9 cellular contexts compared by ENCODE assay signal in the genomic region with DNA sequence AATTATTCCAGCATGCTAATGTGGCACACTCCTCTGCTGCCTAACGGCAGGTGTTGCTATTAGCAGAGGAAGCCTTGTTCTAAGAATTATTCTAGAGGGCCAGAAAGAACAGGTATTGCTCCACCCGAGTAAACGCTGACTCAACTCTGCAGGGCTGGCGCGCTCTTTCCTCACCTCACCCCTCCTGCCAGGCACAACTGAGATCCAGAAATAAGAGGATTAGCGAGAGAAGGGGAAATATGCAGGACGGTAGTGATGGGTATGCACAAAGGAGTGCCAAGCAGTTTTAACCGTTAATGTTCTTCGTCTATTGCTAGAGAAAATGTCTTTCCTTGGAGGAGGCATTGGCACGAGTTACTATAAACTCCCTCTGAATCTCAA. TPM values are rescaled to one million over a fixed set of nuclear protein-coding genes. Genes with fewer than 3 reads are reported as not detected.
DNase-seq lines count a peak whose midpoint lies in the region; ATAC-seq and TF ChIP-seq lines count a peak whose summit lies in the region.
"Had no signal": no experiment of that assay in that cellular context is flagged by ENCODE, and none has a peak within 500 bp of the region (broad histone marks: within the 10 kb centered on the region; RNA-seq: fewer than 3 reads in every experiment).

No MANE protein-coding gene starts in this region.

- H3K36me3 ChIP-seq in ascending aorta, result no peaks in the 10 kb centered on the region
- H3K36me3 ChIP-seq in tibial nerve, result no peaks in the 10 kb centered on the region
- no peaks in the 10 kb centered on the region for H3K36me3 ChIP-seq in OCI-LY7 (ENCODE audit: insufficient read depth, low read length)
- H3K36me3 ChIP-seq: BLaER1 had no signal

- H3K27ac ChIP-seq in ascending aorta, result no peak overlapping the region
- H3K27ac ChIP-seq in tibial nerve, result peak overlapping the region in 1 of 4 donors; percentile 40
- no peak overlapping the region for H3K27ac ChIP-seq in OCI-LY7 (ENCODE audit: low read depth, low read length, poor library complexity, severe bottlenecking)
- H3K27ac ChIP-seq: BLaER1 had no signal

- H3K4me1 ChIP-seq in ascending aorta (peaks cover 0 to 8% of the 10 kb centered on the region in 2 donors), tibial nerve (peaks cover 0 to 20% (median 8%) of the 10 kb centered on the region in 4 donors), OCI-LY7 (ENCODE audit: insufficient read depth, low read length, poor library complexity, severe bottlenecking) (no peaks in the 10 kb centered on the region)
- H3K4me1 ChIP-seq: BLaER1 had no signal

- H3K27me3 Mint-ChIP-seq in IgD-negative memory B cell, result peaks cover 19% of the 10 kb centered on the region

- BruUV-seq in OCI-LY7 (replicated peaks; lab: Mats Ljungman, UMichigan), result no TSS peak

- H3K4me1 Mint-ChIP-seq in IgD-negative memory B cell, result peaks cover 3 to 20% (median 19%) of the 10 kb centered on the region in 3 donors

- no peak overlapping the region for H3K4me2 ChIP-seq in OCI-LY7 (ENCODE audit: low read length)
- H3K4me2 ChIP-seq: BLaER1 had no signal

- no peak for TF ChIP-seq EP300 in tibial nerve (IDR thresholded peaks at IDR 0.05)

- intact Hi-C loops in ascending aorta (cut with DNase I) (no loop called here), OCI-LY7 (cut with micrococcal nuclease; ENCODE audit: unreplicated experiment) (no loop called here)

- H3K9me3 ChIP-seq in ascending aorta (no peaks in the 10 kb centered on the region), tibial nerve (no peaks in the 10 kb centered on the region), OCI-LY7 (ENCODE audit: low read length) (no peaks in the 10 kb centered on the region)

- peak overlapping the region; percentile 40 to 51 for H3K4me3 ChIP-seq in ascending aorta
- peak overlapping the region; percentile 34 to 51 (median 41) for H3K4me3 ChIP-seq in tibial nerve
- H3K4me3 ChIP-seq in OCI-LY7 (ENCODE audit: low read depth, low read length, poor library complexity, severe bottlenecking), result no peak overlapping the region
- H3K4me3 ChIP-seq: BLaER1 had no signal

- ATAC-seq in GM21526 (IDR thresholded peaks at IDR 0.05; ENCODE audit: low FRiP score, unreplicated experiment), result no peak

- H3K27ac Mint-ChIP-seq in IgD-negative memory B cell, result peak overlapping the region in 2 of 3 donors; percentile 42 to 94

- TF ChIP-seq CTCF in ascending aorta (IDR thresholded peaks at IDR 0.05) (no peak), tibial nerve (IDR thresholded peaks at IDR 0.05) (no peak), OCI-LY7 (conservative IDR thresholded peaks at IDR 0.05; ENCODE audit: low read length) (no peak)

- H4K20me1 ChIP-seq in OCI-LY7 (ENCODE audit: insufficient read depth, low read length), result no peaks in the 10 kb centered on the region
- H4K20me1 ChIP-seq: BLaER1 had no signal

- H2AFZ ChIP-seq in OCI-LY7 (ENCODE audit: low read length), result no peak overlapping the region

- no peaks in the 10 kb centered on the region for H3K27me3 ChIP-seq in ascending aorta
- H3K27me3 ChIP-seq in tibial nerve, result peaks cover 0 to 26% of the 10 kb centered on the region in 2 donors
- H3K27me3 ChIP-seq: BLaER1 had no signal

- TF ChIP-seq POLR2A in tibial nerve (IDR thresholded peaks at IDR 0.05), result no peak

- no peaks in the 10 kb centered on the region for H3K36me3 Mint-ChIP-seq in IgD-negative memory B cell

- H3K4me3 Mint-ChIP-seq in IgD-negative memory B cell, result peak overlapping the region; percentile 66 to 98 (median 88)

- DNase-seq in DMS79 treated with DMSO at 0.1 percent for 48 hours (lab: John Stamatoyannopoulos, UW) (peak; percentile 20), DMS79 (lab: John Stamatoyannopoulos, UW) (no peak), ascending aorta (ENCODE audit: low spot score in 2 of 2) (no peak), left kidney (ENCODE audit: low read depth, low spot score) (peak; percentile 67), tibial nerve (ENCODE audit: low spot score in 2 of 2) (no peak), OCI-LY7 (ENCODE audit: low spot score) (no peak)

- CTCF ChIA-PET in OCI-LY7 (lab: Charles Lee; ENCODE audit: unreplicated experiment), result no interaction called here

- H3K9me3 Mint-ChIP-seq in IgD-negative memory B cell, result no peaks in the 10 kb centered on the region

- WGBS in tibial nerve, 2 donors, result 4 to 9% methylated on average over 10 of the region's 10 CpGs

- POLR2A ChIA-PET in OCI-LY7 (lab: Charles Lee), result no interaction called here

- H3K79me2 ChIP-seq in OCI-LY7 (ENCODE audit: insufficient read depth, low read depth, low read length), result no peaks in the 10 kb centered on the region

- no peaks in the 10 kb centered on the region for H3K9me2 ChIP-seq in OCI-LY7 (ENCODE audit: insufficient read depth, low read length)

RNA-seq across cellular contexts. Expression of gene SCIN, which starts 0.4 kb away (rescaled TPM):
- polyA plus RNA-seq in IgD-negative memory B cell, result 1.6 TPM
- total RNA-seq in ascending aorta (not detected), tibial nerve (1 to 10 TPM in 3 of 4 donors, under 1 TPM in 1; under 0.01 to 7.0 (median 2.2) TPM), OCI-LY7 (2022) (not detected in 2 replicates)
- total RNA-seq in OCI-LY7 (2014; rRNA removed; shearing (Covaris generic)), result not detected in 2 replicates

Comparison
In these comparisons a context has a peak if more than half of its experiments do, and no peak if none do; other contexts are left out.
1. DNase-seq: peak in DMS79 treated with DMSO at 0.1 percent for 48 hours (single experiment) and left kidney (single experiment); none in DMS79 (single experiment), ascending aorta (0 of 2), tibial nerve (0 of 2) and OCI-LY7 (single experiment).